Comparison of ENCODE assay signal across 15 cellular contexts in genomic region chr1:12232221-12232620, GRCh38. TPM values are rescaled to one million over a fixed set of nuclear protein-coding genes. Genes with fewer than 3 reads are reported as not detected.
DNase-seq lines count a peak whose midpoint lies in the region; ATAC-seq and TF ChIP-seq lines count a peak whose summit lies in the region.
"Had no signal": no experiment of that assay in that cellular context is flagged by ENCODE, and none has a peak within 500 bp of the region (broad histone marks: within the 10 kb centered on the region; RNA-seq: fewer than 3 reads in every experiment).

No MANE protein-coding gene starts in this region.

- peak in 3 of 8 donors; percentile 19 to 42 (median 20) for ATAC-seq in heart right ventricle
- ATAC-seq in RWPE2 (ENCODE audit: low read depth), result peak; percentile 86
- ATAC-seq in GM21619 (IDR thresholded peaks at IDR 0.05; ENCODE audit: unreplicated experiment), result no peak
- ATAC-seq: stimulated activated naive B cell treated with anti-CD40 and anti-IgM and Interleukin-4, amounts not matched to agents 10 μg/mL and 1 μg/mL and 100 μg/mL, for 72 hours had no signal

- H3K27me3 Mint-ChIP-seq in immature natural killer cell (ENCODE audit: low read depth in 3 of 3), result no peaks in the 10 kb centered on the region
- H3K27me3 Mint-ChIP-seq: stimulated activated naive B cell treated with anti-CD40 and anti-IgM and Interleukin-4, amounts not matched to agents 10 μg/mL and 1 μg/mL and 100 μg/mL, for 72 hours had no signal

- whole genome bisulfite sequencing in heart right ventricle, 2 donors, result 60 to 70% methylated on average over 2 of the region's 2 CpGs
- 42% methylated on average over 2 of the region's 2 CpGs for WGBS in suprapubic skin

- H3K4me1 ChIP-seq in heart right ventricle (peaks cover 2 to 29% (median 16%) of the 10 kb centered on the region in 9 donors), RWPE2 (ENCODE audit: insufficient read depth, poor library complexity, severe bottlenecking) (peaks cover 15% of the 10 kb centered on the region), suprapubic skin (peaks cover 34% of the 10 kb centered on the region)

- peaks cover 13 to 15% (median 14%) of the 10 kb centered on the region in 3 donors for H3K36me3 Mint-ChIP-seq in immature natural killer cell

- peak overlapping the region in 2 of 10 donors; percentile 42 to 97 for H3K27ac ChIP-seq in heart right ventricle
- H3K27ac ChIP-seq in RWPE2 (ENCODE audit: poor library complexity, severe bottlenecking), result peak overlapping the region; percentile 74
- H3K27ac ChIP-seq in suprapubic skin, result peak overlapping the region; percentile 96
- H3K27ac ChIP-seq: KMS-11, neutrophil had no signal

- peaks cover 0 to 37% (median 16%) of the 10 kb centered on the region in 9 donors for H3K36me3 ChIP-seq in heart right ventricle
- H3K36me3 ChIP-seq in RWPE2 (ENCODE audit: low read depth), result peaks cover 30% of the 10 kb centered on the region
- peaks cover 22% of the 10 kb centered on the region for H3K36me3 ChIP-seq in suprapubic skin

- TF ChIP-seq CTCF in heart right ventricle (IDR thresholded peaks at IDR 0.05) (no peak), RWPE2 (IDR thresholded peaks at IDR 0.05; ENCODE audit: poor library complexity, severe bottlenecking) (peak; percentile 5), suprapubic skin (IDR thresholded peaks at IDR 0.05) (no peak)

- TF ChIP-seq EP300 in suprapubic skin (IDR thresholded peaks at IDR 0.05), result no peak

- peaks cover 18 to 41% of the 10 kb centered on the region in 2 donors for H3K4me1 Mint-ChIP-seq in immature natural killer cell

- H3K27ac Mint-ChIP-seq in immature natural killer cell, result no peak overlapping the region
- H3K27ac Mint-ChIP-seq: stimulated activated naive B cell treated with anti-CD40 and anti-IgM and Interleukin-4, amounts not matched to agents 10 μg/mL and 1 μg/mL and 100 μg/mL, for 72 hours had no signal

- H3K9me3 ChIP-seq in heart right ventricle, result no peaks in the 10 kb centered on the region
- no peaks in the 10 kb centered on the region for H3K9me3 ChIP-seq in RWPE2 (ENCODE audit: severe bottlenecking)
- H3K9me3 ChIP-seq in suprapubic skin, result no peaks in the 10 kb centered on the region
- H3K9me3 ChIP-seq: neutrophil had no signal

- intact Hi-C loops in heart right ventricle (cut with DNase I) (loop anchor here in 1 of 10 donors (2.0 kb wide), 1 partner anchor 45 kb away; no protein-coding TSS in a partner anchor), cardiac septum (cut with DNase I) (no loop called here)

- H3K4me3 Mint-ChIP-seq in immature natural killer cell, result peak overlapping the region; percentile 20 to 72 (median 46)

- no peak for TF ChIP-seq POLR2A in suprapubic skin (IDR thresholded peaks at IDR 0.05)

- H3K27me3 ChIP-seq in heart right ventricle (no peaks in the 10 kb centered on the region), RWPE2 (ENCODE audit: insufficient read depth, poor library complexity, severe bottlenecking) (no peaks in the 10 kb centered on the region), suprapubic skin (no peaks in the 10 kb centered on the region)
- H3K27me3 ChIP-seq: dorsolateral prefrontal cortex, neutrophil had no signal

- H3K4me3 ChIP-seq in heart right ventricle (no peak overlapping the region), RWPE2 (ENCODE audit: severe bottlenecking) (no peak overlapping the region), suprapubic skin (no peak overlapping the region)

- no peaks in the 10 kb centered on the region for H3K9me3 Mint-ChIP-seq in immature natural killer cell
- H3K9me3 Mint-ChIP-seq: stimulated activated naive B cell treated with anti-CD40 and anti-IgM and Interleukin-4, amounts not matched to agents 10 μg/mL and 1 μg/mL and 100 μg/mL, for 72 hours had no signal

- DNase-seq in heart right ventricle (peak; percentile 30 to 46), cardiac septum (ENCODE audit: low spot score) (no peak), RWPE2 (ENCODE audit: low spot score) (peak; percentile 86), immature natural killer cell (no peak), suprapubic skin (ENCODE audit: low spot score in 2 of 2) (peak in 1 of 2 donors; percentile 81), T-helper 1 cell (no peak)
- no peak for DNase-seq in stimulated activated naive CD4-positive, alpha-beta T cell treated with Interleukin-2 at 50 U/mL for 16 hours (lab: John Stamatoyannopoulos, UW)
- DNase-seq: activated CD4-positive, alpha-beta T cell treated with anti-CD3 and anti-CD28 coated beads for 4 hours; dorsolateral prefrontal cortex; left cardiac atrium; NCI-H2029; stimulated activated naive B cell treated with anti-CD40 and anti-IgM and Interleukin-4, amounts not matched to agents 10 μg/mL and 1 μg/mL and 100 μg/mL, for 72 hours had no signal

RNA-seq across cellular contexts. Expression of gene VPS13D, which starts 2.4 kb away (rescaled TPM):
- total RNA-seq in heart right ventricle, result 100 to 1,000 TPM in 2 of 10 donors, 10 to 100 TPM in 8; 59.6 to 161 (median 92.0) TPM
- polyA plus RNA-seq in heart right ventricle, result 10 to 100 TPM; 36.9 to 48.2 TPM
- total RNA-seq in cardiac septum, result 68.2 TPM
- 1 to 10 TPM; 4.2 to 9.9 (median 6.6) TPM for polyA plus RNA-seq in immature natural killer cell
- 100 to 1,000 TPM in 3 of 4 donors, 10 to 100 TPM in 1; 94.4 to 472 (median 163) TPM for total RNA-seq in suprapubic skin

Comparison
In these comparisons a context has a peak if more than half of its experiments do, and no peak if none do; other contexts are left out.
1. DNase-seq: peak in heart right ventricle (2 of 2) and RWPE2 (single experiment); none in cardiac septum (single experiment), immature natural killer cell (0 of 3), stimulated activated naive CD4-positive, alpha-beta T cell treated with Interleukin-2 at 50 U/mL for 16 hours (single experiment) and T-helper 1 cell (0 of 5).